18 cellular contexts compared by ENCODE assay signal in genomic region chr4:120858776-120859175, GRCh38.
DNase-seq lines count a peak whose midpoint lies in the region; ATAC-seq and TF ChIP-seq lines count a peak whose summit lies in the region.
"Had no signal": no experiment of that assay in that cellular context is flagged by ENCODE, and none has a peak within 500 bp of the region (broad histone marks: within the 10 kb centered on the region; RNA-seq: fewer than 3 reads in every experiment).

No MANE protein-coding gene starts in this region.

- WGBS in GM23248 (ENCODE audit: low coverage in 1 of 2, low lambda C conversion rate in 2 of 2, missing lambda C conversion rate in 2 of 2), 2 experiments = 28 to 38% methylated on average over 3 of the region's 3 CpGs
- no CpG with 5 or more reads among the region's 3 CpGs for WGBS in neuronal stem cell (ENCODE audit: extremely low coverage in 2 of 2, insufficient read length in 2 of 2, insufficient replicate concordance in 1 of 2), 2 donors

- no peak overlapping the region for H3K14ac ChIP-seq in neuronal stem cell (ENCODE audit: low read length)

- no peak overlapping the region for H2BK15ac ChIP-seq in neuronal stem cell (ENCODE audit: low read length)

- H3K18ac ChIP-seq in neuronal stem cell (ENCODE audit: low read length) = no peak overlapping the region

- DNase-seq in A172 (ENCODE audit: low spot score) = peak; percentile 18
- peak; percentile 68 for DNase-seq in GM23248
- DNase-seq in RPMI8226 = peak; percentile 5
- DNase-seq in fibroblast of pulmonary artery (ENCODE audit: low read depth) = peak; percentile 26
- DNase-seq in iPS-NIHi7 (ENCODE audit: extremely low spot score) = no peak
- DNase-seq in neuronal stem cell (ENCODE audit: low spot score) = no peak
- DNase-seq in NCI-H1930 (lab: John Stamatoyannopoulos, UW) = no peak
- DNase-seq: activated naive CD4-positive, alpha-beta T cell treated with anti-CD3 and anti-CD28 coated beads, Interleukin-2, amount 10 ng/mL, durations not matched to agents 7 days and 5 days; activated T-cell treated with anti-CD3 and anti-CD28 coated beads, Interleukin-2, amount 50 U/mL, for 48 hours; erythroblast; NCI-H1436 treated with DMSO at 0.1 percent for 48 hours; NCI-H524; Peyer's patch; tibial artery had no signal

- no peaks in the 10 kb centered on the region for H3K27me3 ChIP-seq in GM23248 (replicated peaks; ENCODE audit: insufficient read depth)
- no peaks in the 10 kb centered on the region for H3K27me3 ChIP-seq in neuronal stem cell (ENCODE audit: control insufficient read depth in 3 of 3, insufficient read depth in 3 of 3, low read depth in 1 of 3, low read length in 3 of 3)
- H3K27me3 ChIP-seq: Peyer's patch, right atrium auricular region, SJSA1, tibial artery had no signal

- H2AFZ ChIP-seq in GM23248 (no peak overlapping the region), neuronal stem cell (ENCODE audit: low read length) (no peak overlapping the region)
- H2AFZ ChIP-seq: parathyroid adenoma had no signal

- TF ChIP-seq POLR2A in GM18505 (IDR thresholded peaks at IDR 0.05; ENCODE audit: borderline replicate concordance, extremely low read depth, insufficient read depth, insufficient read length) = no peak

- H4K8ac ChIP-seq in neuronal stem cell (ENCODE audit: low read depth, low read length) = no peak overlapping the region

- H3K27ac ChIP-seq in GM23248 (no peak overlapping the region), neuronal stem cell (replicated peaks; ENCODE audit: low read length) (no peak overlapping the region)
- H3K27ac ChIP-seq: parathyroid adenoma, Peyer's patch, right atrium auricular region, SJSA1, tibial artery had no signal

- peaks cover 3% of the 10 kb centered on the region for H3F3A ChIP-seq in GM23248 (ENCODE audit: insufficient read depth)

- H3K4me2 ChIP-seq in GM23248 (ENCODE audit: unreplicated experiment) (no peak overlapping the region), neuronal stem cell (ENCODE audit: insufficient read depth, low read length, poor library complexity, severe bottlenecking) (no peak overlapping the region)

- no peak overlapping the region for H3K23ac ChIP-seq in neuronal stem cell (ENCODE audit: low read depth, low read length, poor library complexity)

- no peaks in the 10 kb centered on the region for H3K9me2 ChIP-seq in GM23248 (ENCODE audit: insufficient read depth)

- H2BK5ac ChIP-seq in neuronal stem cell (ENCODE audit: low read length) = no peak overlapping the region

- no peaks in the 10 kb centered on the region for H4K20me1 ChIP-seq in GM23248 (ENCODE audit: insufficient read depth)

- H3K9ac ChIP-seq in GM23248 = no peak overlapping the region
- no peak overlapping the region for H3K9ac ChIP-seq in neuronal stem cell (ENCODE audit: low read depth, low read length, poor library complexity)
- H3K9ac ChIP-seq: parathyroid adenoma had no signal

- ATAC-seq in GM18505 (IDR thresholded peaks at IDR 0.05; ENCODE audit: unreplicated experiment) = no peak

- in situ Hi-C loops in GM23248 (cut with MboI) = no loop called here

- H2BK120ac ChIP-seq in neuronal stem cell (ENCODE audit: low read depth, low read length) = no peak overlapping the region

- no peak overlapping the region for H2BK12ac ChIP-seq in neuronal stem cell (ENCODE audit: low read length)

- H4K91ac ChIP-seq in neuronal stem cell (ENCODE audit: low read depth, low read length, poor library complexity) = no peak overlapping the region

- no peak overlapping the region for H2AK5ac ChIP-seq in neuronal stem cell (ENCODE audit: low read depth, low read length)

- H3K36me3 ChIP-seq in GM23248 (ENCODE audit: low read depth) (no peaks in the 10 kb centered on the region), neuronal stem cell (replicated peaks in 1 of 2; ENCODE audit: control insufficient read depth in 2 of 2, insufficient read depth in 2 of 2, low read length in 2 of 2) (no peaks in the 10 kb centered on the region)
- H3K36me3 ChIP-seq: Peyer's patch, right atrium auricular region, SJSA1, tibial artery had no signal

- TF ChIP-seq CTCF in fibroblast of pulmonary artery (IDR thresholded peaks at IDR 0.05; ENCODE audit: low read length, missing control alignments) = no peak

- H3K4ac ChIP-seq in neuronal stem cell (ENCODE audit: low read length) = no peak overlapping the region

- H3K4me1 ChIP-seq in GM23248 (ENCODE audit: insufficient read depth) = peaks cover 25% of the 10 kb centered on the region
- peaks cover 0 to 1% of the 10 kb centered on the region in 2 donors for H3K4me1 ChIP-seq in neuronal stem cell (ENCODE audit: control insufficient read depth in 2 of 2, insufficient read depth in 1 of 2, low read depth in 1 of 2, low read length in 2 of 2)
- H3K4me1 ChIP-seq: parathyroid adenoma, Peyer's patch, right atrium auricular region, SJSA1, tibial artery had no signal

- H3K79me1 ChIP-seq in neuronal stem cell (ENCODE audit: low read depth, low read length) = no peaks in the 10 kb centered on the region

- H3K79me2 ChIP-seq in GM23248 (ENCODE audit: insufficient read depth) = no peaks in the 10 kb centered on the region
- H3K79me2 ChIP-seq: parathyroid adenoma had no signal

- H3K9me3 ChIP-seq in GM23248 (ENCODE audit: low read depth) (no peaks in the 10 kb centered on the region), neuronal stem cell (replicated peaks in 1 of 2; ENCODE audit: control insufficient read depth in 2 of 2, insufficient read depth in 1 of 2, low read depth in 1 of 2, low read length in 2 of 2) (no peaks in the 10 kb centered on the region)
- H3K9me3 ChIP-seq: Peyer's patch, right atrium auricular region, SJSA1, tibial artery had no signal

- H3K4me3 ChIP-seq in GM23248 = no peak overlapping the region
- H3K4me3 ChIP-seq in fibroblast of pulmonary artery (replicated peaks; ENCODE audit: low read depth, low read length) = no peak overlapping the region
- no peak overlapping the region for H3K4me3 ChIP-seq in neuronal stem cell (ENCODE audit: low read length in 2 of 2)
- H3K4me3 ChIP-seq: Peyer's patch, right atrium auricular region, SJSA1, tibial artery had no signal

Comparison
In these comparisons a context has a peak if more than half of its experiments do, and no peak if none do; other contexts are left out.
1. DNase-seq: peak in A172 (single experiment), GM23248 (single experiment), RPMI8226 (single experiment) and fibroblast of pulmonary artery (single experiment); none in iPS-NIHi7 (single experiment), neuronal stem cell (single experiment) and NCI-H1930 (0 of 2).